15 cellular contexts compared by ENCODE assay signal in genomic region chr16:78127130-78127529, GRCh38. TPM values are rescaled to one million over a fixed set of nuclear protein-coding genes. Genes with fewer than 3 reads are reported as not detected.
DNase-seq lines count a peak whose midpoint lies in the region; ATAC-seq, FAIRE-seq and TF ChIP-seq lines count a peak whose summit lies in the region.
"Had no signal": no experiment of that assay in that cellular context is flagged by ENCODE, and none has a peak within 500 bp of the region (broad histone marks: within the 10 kb centered on the region; RNA-seq: fewer than 3 reads in every experiment).

No MANE protein-coding gene starts in this region.

- DNase-seq in NCI-H748 (lab: John Stamatoyannopoulos, UW; ENCODE audit: unreplicated experiment) (peak; percentile 5), NCI-H748 treated with DMSO at 0.1 percent for 48 hours (lab: John Stamatoyannopoulos, UW) (no peak), astrocyte (ENCODE audit: low read depth) (peak; percentile 37), left ventricle myocardium inferior (no peak), uterus (no peak), BE2C (no peak)
- DNase-seq: activated CD4-positive, alpha-beta T cell treated with anti-CD3 and anti-CD28 coated beads, Interleukin-2, amount 50 U/mL, for 4 hours; foreskin melanocyte; islet precursor cell; naive thymus-derived CD4-positive, alpha-beta T cell; NCI-H2081 treated with DMSO at 0.1 percent for 48 hours had no signal

- H3K4me1 ChIP-seq in astrocyte (ENCODE audit: insufficient read depth, low read length) (no peaks in the 10 kb centered on the region), left ventricle myocardium inferior (peaks cover 34% of the 10 kb centered on the region), uterus (no peaks in the 10 kb centered on the region), BE2C (no peaks in the 10 kb centered on the region)

- FAIRE-seq in astrocyte (lab: Jason Lieb, UNC): no peak
- FAIRE-seq: K562 had no signal

- no peaks in the 10 kb centered on the region for H3K27me3 Mint-ChIP-seq in astrocyte (ENCODE audit: low read depth, unreplicated experiment)
- H3K27me3 Mint-ChIP-seq: central memory CD8-positive, alpha-beta T cell; naive thymus-derived CD4-positive, alpha-beta T cell had no signal

- H3K27me3 ChIP-seq in astrocyte (ENCODE audit: insufficient read depth, low read length): no peaks in the 10 kb centered on the region
- no peaks in the 10 kb centered on the region for H3K27me3 ChIP-seq in left ventricle myocardium inferior (ENCODE audit: low read depth)
- H3K27me3 ChIP-seq in uterus: no peaks in the 10 kb centered on the region
- H3K27me3 ChIP-seq in BE2C: no peaks in the 10 kb centered on the region

- H3K36me3 ChIP-seq in astrocyte (ENCODE audit: insufficient read depth, low read length): no peaks in the 10 kb centered on the region
- no peaks in the 10 kb centered on the region for H3K36me3 ChIP-seq in left ventricle myocardium inferior
- no peaks in the 10 kb centered on the region for H3K36me3 ChIP-seq in uterus
- no peaks in the 10 kb centered on the region for H3K36me3 ChIP-seq in BE2C

- H4K20me1 ChIP-seq in astrocyte (ENCODE audit: insufficient read depth, low read length): no peaks in the 10 kb centered on the region

- no peaks in the 10 kb centered on the region for H3K36me3 Mint-ChIP-seq in astrocyte (ENCODE audit: low read depth, unreplicated experiment)

- intact Hi-C loops in left ventricle myocardium inferior (cut with micrococcal nuclease) (loop anchor here (5.0 kb wide), 1 partner anchor 105 kb away; no protein-coding TSS in a partner anchor), uterus (cut with DNase I; ENCODE audit: low total_unique reads) (no loop called here)

- no peak overlapping the region for H3K27ac Mint-ChIP-seq in astrocyte (ENCODE audit: unreplicated experiment)
- H3K27ac Mint-ChIP-seq: naive thymus-derived CD4-positive, alpha-beta T cell had no signal

- no peak overlapping the region for H3K4me2 ChIP-seq in astrocyte (ENCODE audit: low read length)

- no peak for TF ChIP-seq POLR2A in uterus (IDR thresholded peaks at IDR 0.05)

- no peak for TF ChIP-seq CTCF in astrocyte (IDR thresholded peaks at IDR 0.05; ENCODE audit: insufficient read depth, low read depth, low read length)
- no peak for TF ChIP-seq CTCF in left ventricle myocardium inferior (IDR thresholded peaks at IDR 0.05; ENCODE audit: borderline replicate concordance)
- no peak for TF ChIP-seq CTCF in uterus (IDR thresholded peaks at IDR 0.05)
- TF ChIP-seq CTCF in BE2C (IDR thresholded peaks at IDR 0.05; ENCODE audit: low read depth, low read length): no peak

- no peaks in the 10 kb centered on the region for H3K79me2 ChIP-seq in astrocyte (ENCODE audit: insufficient read depth, low read length)

- no peak overlapping the region for H3K9ac ChIP-seq in astrocyte (ENCODE audit: low read length)

- no peak overlapping the region for H3K27ac ChIP-seq in astrocyte (ENCODE audit: low read depth, low read length)
- H3K27ac ChIP-seq in left ventricle myocardium inferior (replicated peaks): peak overlapping the region; percentile 51
- peak overlapping the region; percentile 15 to 40 for H3K27ac ChIP-seq in uterus

- peaks cover 2% of the 10 kb centered on the region for H3K4me1 Mint-ChIP-seq in astrocyte (ENCODE audit: low read depth, unreplicated experiment)

- H3K9me3 ChIP-seq in astrocyte (ENCODE audit: insufficient read depth, low read depth, low read length): no peaks in the 10 kb centered on the region
- H3K9me3 ChIP-seq in left ventricle myocardium inferior (replicated peaks): no peaks in the 10 kb centered on the region
- H3K9me3 ChIP-seq in uterus: no peaks in the 10 kb centered on the region
- H3K9me3 ChIP-seq in BE2C: no peaks in the 10 kb centered on the region; the same call in 1 of the 2 replicates

- no peak overlapping the region for H3K4me3 Mint-ChIP-seq in astrocyte (ENCODE audit: unreplicated experiment)
- H3K4me3 Mint-ChIP-seq: central memory CD8-positive, alpha-beta T cell; naive thymus-derived CD4-positive, alpha-beta T cell had no signal

- no peak for ATAC-seq in HG02798 (IDR thresholded peaks at IDR 0.05; ENCODE audit: poor library complexity, unreplicated experiment)
- no peak for ATAC-seq in HG03571 (IDR thresholded peaks at IDR 0.05; ENCODE audit: unreplicated experiment)
- ATAC-seq: K562; naive thymus-derived CD4-positive, alpha-beta T cell had no signal

- no peaks in the 10 kb centered on the region for H3K9me3 Mint-ChIP-seq in astrocyte (ENCODE audit: unreplicated experiment)
- H3K9me3 Mint-ChIP-seq: central memory CD8-positive, alpha-beta T cell had no signal

- no peak overlapping the region for H2AFZ ChIP-seq in astrocyte (ENCODE audit: low read depth, low read length)

- H3K4me3 ChIP-seq in astrocyte (ENCODE audit: insufficient read depth, low read depth, low read length) (no peak overlapping the region), left ventricle myocardium inferior (peak overlapping the region; percentile 34), uterus (no peak overlapping the region), BE2C (ENCODE audit: low read depth, low read length) (no peak overlapping the region)
- H3K4me3 ChIP-seq: K562 had no signal

RNA-seq across cellular contexts. Expression of gene WWOX, which starts 27.7 kb away (rescaled TPM):
- 7.1 and 7.3 TPM in 2 replicates for total RNA-seq in astrocyte
- 8.9 TPM for total RNA-seq in left ventricle myocardium inferior
- 10 to 100 TPM; 34.1 to 99.9 (median 55.8) TPM for total RNA-seq in uterus
- polyA plus RNA-seq in BE2C (2012; ENCODE audit: insufficient read depth, insufficient read length, low read depth): 13.9 TPM

Comparison
In these comparisons a context has a peak if more than half of its experiments do, and no peak if none do; other contexts are left out.
1. DNase-seq: peak in NCI-H748 (single experiment) and astrocyte (single experiment); none in NCI-H748 treated with DMSO at 0.1 percent for 48 hours (single experiment), left ventricle myocardium inferior (single experiment), uterus (0 of 2) and BE2C (single experiment).